1 cellular context compared by ENCODE assay signal in the genomic region with DNA sequence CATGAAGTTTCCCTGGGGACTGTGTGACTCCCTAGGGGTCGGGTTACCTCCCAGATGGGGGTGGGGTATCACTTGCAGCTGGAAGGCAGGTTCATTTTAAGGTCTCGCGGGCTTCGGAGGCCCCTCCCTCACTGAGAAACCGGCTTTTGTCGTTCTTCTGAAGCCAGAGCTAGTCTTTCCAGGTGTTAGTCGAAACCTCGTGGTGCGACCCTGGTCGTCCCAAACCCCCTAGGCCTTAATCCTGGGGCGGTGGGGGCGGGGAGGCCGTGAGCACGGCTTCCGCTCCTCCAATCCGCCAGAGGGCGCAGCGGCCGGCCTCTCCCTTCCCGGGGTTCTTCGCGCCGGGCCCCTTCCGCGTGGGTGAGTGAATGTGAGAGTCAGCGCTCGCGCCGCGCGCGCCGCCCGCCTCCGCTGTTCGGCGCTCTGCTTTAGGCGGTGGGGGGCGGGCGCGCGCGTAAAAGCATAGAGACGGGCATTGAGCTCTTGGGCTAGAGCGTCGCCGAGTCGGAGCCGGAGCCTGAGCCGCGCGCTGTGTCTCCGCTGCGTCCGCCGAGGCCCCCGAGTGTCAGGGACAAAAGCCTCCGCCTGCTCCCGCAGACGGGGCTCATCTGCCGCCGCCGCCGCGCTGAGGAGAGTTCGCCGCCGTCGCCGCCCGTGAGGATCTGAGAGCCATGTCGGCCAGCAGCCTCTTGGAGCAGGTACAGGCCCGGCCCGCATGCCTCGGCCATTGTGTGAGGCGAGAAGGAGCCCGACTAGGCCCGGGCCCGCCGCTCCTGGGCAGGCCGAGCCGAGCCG.
TF ChIP-seq lines count a peak whose summit lies in the region.

A gene (plus strand): TSS at position 491 of the 795 bp plus-strand sequence. CDS start 181 bp downstream, at position 672.

TF ChIP-seq in HEK293, 187 proteins besides CTCF, POLR2A, EP300 and RAD21 (continued from another document and continues in another):
- TF ChIP-seq, protein P1, sequence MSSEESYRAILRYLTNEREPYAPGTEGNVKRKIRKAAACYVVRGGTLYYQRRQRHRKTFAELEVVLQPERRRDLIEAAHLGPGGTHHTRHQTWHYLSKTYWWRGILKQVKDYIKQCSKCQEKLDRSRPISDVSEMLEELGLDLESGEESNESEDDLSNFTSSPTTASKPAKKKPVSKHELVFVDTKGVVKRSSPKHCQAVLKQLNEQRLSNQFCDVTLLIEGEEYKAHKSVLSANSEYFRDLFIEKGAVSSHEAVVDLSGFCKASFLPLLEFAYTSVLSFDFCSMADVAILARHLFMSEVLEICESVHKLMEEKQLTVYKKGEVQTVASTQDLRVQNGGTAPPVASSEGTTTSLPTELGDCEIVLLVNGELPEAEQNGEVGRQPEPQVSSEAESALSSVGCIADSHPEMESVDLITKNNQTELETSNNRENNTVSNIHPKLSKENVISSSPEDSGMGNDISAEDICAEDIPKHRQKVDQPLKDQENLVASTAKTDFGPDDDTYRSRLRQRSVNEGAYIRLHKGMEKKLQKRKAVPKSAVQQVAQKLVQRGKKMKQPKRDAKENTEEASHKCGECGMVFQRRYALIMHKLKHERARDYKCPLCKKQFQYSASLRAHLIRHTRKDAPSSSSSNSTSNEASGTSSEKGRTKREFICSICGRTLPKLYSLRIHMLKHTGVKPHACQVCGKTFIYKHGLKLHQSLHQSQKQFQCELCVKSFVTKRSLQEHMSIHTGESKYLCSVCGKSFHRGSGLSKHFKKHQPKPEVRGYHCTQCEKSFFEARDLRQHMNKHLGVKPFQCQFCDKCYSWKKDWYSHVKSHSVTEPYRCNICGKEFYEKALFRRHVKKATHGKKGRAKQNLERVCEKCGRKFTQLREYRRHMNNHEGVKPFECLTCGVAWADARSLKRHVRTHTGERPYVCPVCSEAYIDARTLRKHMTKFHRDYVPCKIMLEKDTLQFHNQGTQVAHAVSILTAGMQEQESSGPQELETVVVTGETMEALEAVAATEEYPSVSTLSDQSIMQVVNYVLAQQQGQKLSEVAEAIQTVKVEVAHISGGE (tag by site-specific recombination; conservative IDR thresholded peaks at IDR 0.05; ENCODE audit: low read depth), result peak; percentile 96
- no peak for TF ChIP-seq ZNF473 (tag by site-specific recombination; IDR thresholded peaks at IDR 0.05)
- TF ChIP-seq EGR2 (tag by site-specific recombination; IDR thresholded peaks at IDR 0.05; ENCODE audit: low read depth), result peak; percentile 96
- 0 out of 2 replicates have a peak, but pooled peaks have one; percentile 20 for TF ChIP-seq ZNF677 (tag by site-specific recombination; IDR thresholded peaks at IDR 0.05)
- TF ChIP-seq SP2 (tag by site-specific recombination; IDR thresholded peaks at IDR 0.05), result peak; percentile 74
- TF ChIP-seq ZNF600 (tag by site-specific recombination; IDR thresholded peaks at IDR 0.05), result 0 out of 2 replicates have a peak, but pooled peaks have one; percentile 50
- peak; percentile 46; the same call in 1 of the 2 replicates for TF ChIP-seq ZNF391 (tag by site-specific recombination; IDR thresholded peaks at IDR 0.05; ENCODE audit: borderline replicate concordance, low read depth)
- TF ChIP-seq ZBTB1 (tag by site-specific recombination; IDR thresholded peaks at IDR 0.05), result 0 out of 2 replicates have a peak, but pooled peaks have one; percentile 10
- no peak for TF ChIP-seq ZNF350 (tag by site-specific recombination; IDR thresholded peaks at IDR 0.05)
- TF ChIP-seq KLF8 (tag by site-specific recombination; IDR thresholded peaks at IDR 0.05), result peak; percentile 96
- peak; percentile 95 for TF ChIP-seq SP3 (tag by site-specific recombination; IDR thresholded peaks at IDR 0.05)
- peak; percentile 55; the same call in 1 of the 2 replicates for TF ChIP-seq YY2 (tag by site-specific recombination; IDR thresholded peaks at IDR 0.05)
- no peak for TF ChIP-seq ZNF16 (tag by site-specific recombination; IDR thresholded peaks at IDR 0.05; ENCODE audit: low read depth)
- no peak; the same call in 1 of the 2 replicates for TF ChIP-seq ZNF623 (tag by site-specific recombination; IDR thresholded peaks at IDR 0.05)
- TF ChIP-seq ZNF596 (tag by site-specific recombination; IDR thresholded peaks at IDR 0.05), result no peak
- TF ChIP-seq ZNF510 (tag by site-specific recombination; IDR thresholded peaks at IDR 0.05; ENCODE audit: insufficient replicate concordance), result no peak
- no peak; the same call in 1 of the 2 replicates for TF ChIP-seq ZNF2 (tag by site-specific recombination; IDR thresholded peaks at IDR 0.05)
- TF ChIP-seq, protein P2, sequence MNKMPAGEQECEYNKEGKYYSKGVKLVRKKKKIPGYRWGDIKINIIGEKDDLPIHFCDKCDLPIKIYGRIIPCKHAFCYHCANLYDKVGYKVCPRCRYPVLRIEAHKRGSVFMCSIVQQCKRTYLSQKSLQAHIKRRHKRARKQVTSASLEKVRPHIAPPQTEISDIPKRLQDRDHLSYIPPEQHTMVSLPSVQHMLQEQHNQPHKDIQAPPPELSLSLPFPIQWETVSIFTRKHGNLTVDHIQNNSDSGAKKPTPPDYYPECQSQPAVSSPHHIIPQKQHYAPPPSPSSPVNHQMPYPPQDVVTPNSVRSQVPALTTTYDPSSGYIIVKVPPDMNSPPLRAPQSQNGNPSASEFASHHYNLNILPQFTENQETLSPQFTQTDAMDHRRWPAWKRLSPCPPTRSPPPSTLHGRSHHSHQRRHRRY (tag by site-specific recombination; IDR thresholded peaks at IDR 0.05), result no peak
- TF ChIP-seq ZNF521 (tag by site-specific recombination; IDR thresholded peaks at IDR 0.05), result no peak
- TF ChIP-seq, protein P3, sequence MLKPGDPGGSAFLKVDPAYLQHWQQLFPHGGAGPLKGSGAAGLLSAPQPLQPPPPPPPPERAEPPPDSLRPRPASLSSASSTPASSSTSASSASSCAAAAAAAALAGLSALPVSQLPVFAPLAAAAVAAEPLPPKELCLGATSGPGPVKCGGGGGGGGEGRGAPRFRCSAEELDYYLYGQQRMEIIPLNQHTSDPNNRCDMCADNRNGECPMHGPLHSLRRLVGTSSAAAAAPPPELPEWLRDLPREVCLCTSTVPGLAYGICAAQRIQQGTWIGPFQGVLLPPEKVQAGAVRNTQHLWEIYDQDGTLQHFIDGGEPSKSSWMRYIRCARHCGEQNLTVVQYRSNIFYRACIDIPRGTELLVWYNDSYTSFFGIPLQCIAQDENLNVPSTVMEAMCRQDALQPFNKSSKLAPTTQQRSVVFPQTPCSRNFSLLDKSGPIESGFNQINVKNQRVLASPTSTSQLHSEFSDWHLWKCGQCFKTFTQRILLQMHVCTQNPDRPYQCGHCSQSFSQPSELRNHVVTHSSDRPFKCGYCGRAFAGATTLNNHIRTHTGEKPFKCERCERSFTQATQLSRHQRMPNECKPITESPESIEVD (tag by site-specific recombination; IDR thresholded peaks at IDR 0.05), result peak; percentile 45; the same call in 1 of the 2 replicates
- TF ChIP-seq ZNF837 (tag by site-specific recombination; IDR thresholded peaks at IDR 0.05), result no peak
- TF ChIP-seq SP7 (tag by site-specific recombination; IDR thresholded peaks at IDR 0.05), result peak; percentile 94
- 0 out of 2 replicates have a peak, but pooled peaks have one; percentile 27 for TF ChIP-seq GLI4 (tag by site-specific recombination; IDR thresholded peaks at IDR 0.05)
- TF ChIP-seq BCL11B (tag by site-specific recombination; IDR thresholded peaks at IDR 0.05; ENCODE audit: low read depth), result 0 out of 2 replicates have a peak, but pooled peaks have one; percentile 56
- no peak for TF ChIP-seq ZNF670 (tag by site-specific recombination; IDR thresholded peaks at IDR 0.05; ENCODE audit: low read depth)
- peak; percentile 92 for TF ChIP-seq ZNF76 (tag by site-specific recombination; IDR thresholded peaks at IDR 0.05; ENCODE audit: borderline replicate concordance, low read depth)
- no peak for TF ChIP-seq ZNF132 (tag by site-specific recombination; IDR thresholded peaks at IDR 0.05; ENCODE audit: borderline replicate concordance)
- peak; percentile 98 for TF ChIP-seq ZBTB17 (tag by site-specific recombination; IDR thresholded peaks at IDR 0.05)
- peak; percentile 32; the same call in 1 of the 2 replicates for TF ChIP-seq GFI1B (tag by site-specific recombination; IDR thresholded peaks at IDR 0.05)
- peak; percentile 22; the same call in 1 of the 2 replicates for TF ChIP-seq SCRT2 (tag by site-specific recombination; IDR thresholded peaks at IDR 0.05)
- peak; percentile 92 for TF ChIP-seq ZNF324 (tag by site-specific recombination; IDR thresholded peaks at IDR 0.05)
- TF ChIP-seq, protein P4, sequence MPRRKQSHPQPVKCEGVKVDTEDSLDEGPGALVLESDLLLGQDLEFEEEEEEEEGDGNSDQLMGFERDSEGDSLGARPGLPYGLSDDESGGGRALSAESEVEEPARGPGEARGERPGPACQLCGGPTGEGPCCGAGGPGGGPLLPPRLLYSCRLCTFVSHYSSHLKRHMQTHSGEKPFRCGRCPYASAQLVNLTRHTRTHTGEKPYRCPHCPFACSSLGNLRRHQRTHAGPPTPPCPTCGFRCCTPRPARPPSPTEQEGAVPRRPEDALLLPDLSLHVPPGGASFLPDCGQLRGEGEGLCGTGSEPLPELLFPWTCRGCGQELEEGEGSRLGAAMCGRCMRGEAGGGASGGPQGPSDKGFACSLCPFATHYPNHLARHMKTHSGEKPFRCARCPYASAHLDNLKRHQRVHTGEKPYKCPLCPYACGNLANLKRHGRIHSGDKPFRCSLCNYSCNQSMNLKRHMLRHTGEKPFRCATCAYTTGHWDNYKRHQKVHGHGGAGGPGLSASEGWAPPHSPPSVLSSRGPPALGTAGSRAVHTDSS (tag by site-specific recombination; IDR thresholded peaks at IDR 0.05), result no peak
- TF ChIP-seq ZXDB (tag by site-specific recombination; IDR thresholded peaks at IDR 0.05), result peak; percentile 96
- TF ChIP-seq, protein P5, sequence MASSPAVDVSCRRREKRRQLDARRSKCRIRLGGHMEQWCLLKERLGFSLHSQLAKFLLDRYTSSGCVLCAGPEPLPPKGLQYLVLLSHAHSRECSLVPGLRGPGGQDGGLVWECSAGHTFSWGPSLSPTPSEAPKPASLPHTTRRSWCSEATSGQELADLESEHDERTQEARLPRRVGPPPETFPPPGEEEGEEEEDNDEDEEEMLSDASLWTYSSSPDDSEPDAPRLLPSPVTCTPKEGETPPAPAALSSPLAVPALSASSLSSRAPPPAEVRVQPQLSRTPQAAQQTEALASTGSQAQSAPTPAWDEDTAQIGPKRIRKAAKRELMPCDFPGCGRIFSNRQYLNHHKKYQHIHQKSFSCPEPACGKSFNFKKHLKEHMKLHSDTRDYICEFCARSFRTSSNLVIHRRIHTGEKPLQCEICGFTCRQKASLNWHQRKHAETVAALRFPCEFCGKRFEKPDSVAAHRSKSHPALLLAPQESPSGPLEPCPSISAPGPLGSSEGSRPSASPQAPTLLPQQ (tag by site-specific recombination; IDR thresholded peaks at IDR 0.05), result peak; percentile 90
- peak; percentile 100 for TF ChIP-seq GLIS2 (tag by site-specific recombination; IDR thresholded peaks at IDR 0.05)
- no peak for TF ChIP-seq ZNF777 (tag by site-specific recombination; IDR thresholded peaks at IDR 0.05; ENCODE audit: borderline replicate concordance)
- TF ChIP-seq, protein P6, sequence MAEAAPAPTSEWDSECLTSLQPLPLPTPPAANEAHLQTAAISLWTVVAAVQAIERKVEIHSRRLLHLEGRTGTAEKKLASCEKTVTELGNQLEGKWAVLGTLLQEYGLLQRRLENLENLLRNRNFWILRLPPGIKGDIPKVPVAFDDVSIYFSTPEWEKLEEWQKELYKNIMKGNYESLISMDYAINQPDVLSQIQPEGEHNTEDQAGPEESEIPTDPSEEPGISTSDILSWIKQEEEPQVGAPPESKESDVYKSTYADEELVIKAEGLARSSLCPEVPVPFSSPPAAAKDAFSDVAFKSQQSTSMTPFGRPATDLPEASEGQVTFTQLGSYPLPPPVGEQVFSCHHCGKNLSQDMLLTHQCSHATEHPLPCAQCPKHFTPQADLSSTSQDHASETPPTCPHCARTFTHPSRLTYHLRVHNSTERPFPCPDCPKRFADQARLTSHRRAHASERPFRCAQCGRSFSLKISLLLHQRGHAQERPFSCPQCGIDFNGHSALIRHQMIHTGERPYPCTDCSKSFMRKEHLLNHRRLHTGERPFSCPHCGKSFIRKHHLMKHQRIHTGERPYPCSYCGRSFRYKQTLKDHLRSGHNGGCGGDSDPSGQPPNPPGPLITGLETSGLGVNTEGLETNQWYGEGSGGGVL (tag by site-specific recombination; IDR thresholded peaks at IDR 0.05), result peak; percentile 56; the same call in 1 of the 2 replicates
- no peak for TF ChIP-seq ZNF433 (tag by site-specific recombination; IDR thresholded peaks at IDR 0.05; ENCODE audit: low read depth)
- no peak for TF ChIP-seq ZNF792 (tag by site-specific recombination; IDR thresholded peaks at IDR 0.05)
- TF ChIP-seq ZNF561 (tag by site-specific recombination; IDR thresholded peaks at IDR 0.05; ENCODE audit: borderline replicate concordance), result peak; percentile 91
- no peak for TF ChIP-seq ZNF37A (tag by site-specific recombination; IDR thresholded peaks at IDR 0.05)
- peak; percentile 25 for TF ChIP-seq ZNF146 (tag by site-specific recombination; IDR thresholded peaks at IDR 0.05)
- TF ChIP-seq ZFP37 (tag by site-specific recombination; IDR thresholded peaks at IDR 0.05), result peak; percentile 89
- 0 out of 2 replicates have a peak, but pooled peaks have one; percentile 46 for TF ChIP-seq ZNF776 (tag by site-specific recombination; IDR thresholded peaks at IDR 0.05; ENCODE audit: borderline replicate concordance)
- 0 out of 2 replicates have a peak, but pooled peaks have one; percentile 4 for TF ChIP-seq GLI2 (tag by site-specific recombination; IDR thresholded peaks at IDR 0.05; ENCODE audit: borderline replicate concordance, low read depth)
- peak; percentile 78; the same call in 1 of the 2 replicates for TF ChIP-seq KLF7 (tag by site-specific recombination; IDR thresholded peaks at IDR 0.05; ENCODE audit: borderline replicate concordance)
- no peak for TF ChIP-seq ZFP3 (tag by site-specific recombination; IDR thresholded peaks at IDR 0.05; ENCODE audit: low read depth)
- TF ChIP-seq ZNF184 (tag by site-specific recombination; IDR thresholded peaks at IDR 0.05), result peak; percentile 84
- TF ChIP-seq, protein P7, sequence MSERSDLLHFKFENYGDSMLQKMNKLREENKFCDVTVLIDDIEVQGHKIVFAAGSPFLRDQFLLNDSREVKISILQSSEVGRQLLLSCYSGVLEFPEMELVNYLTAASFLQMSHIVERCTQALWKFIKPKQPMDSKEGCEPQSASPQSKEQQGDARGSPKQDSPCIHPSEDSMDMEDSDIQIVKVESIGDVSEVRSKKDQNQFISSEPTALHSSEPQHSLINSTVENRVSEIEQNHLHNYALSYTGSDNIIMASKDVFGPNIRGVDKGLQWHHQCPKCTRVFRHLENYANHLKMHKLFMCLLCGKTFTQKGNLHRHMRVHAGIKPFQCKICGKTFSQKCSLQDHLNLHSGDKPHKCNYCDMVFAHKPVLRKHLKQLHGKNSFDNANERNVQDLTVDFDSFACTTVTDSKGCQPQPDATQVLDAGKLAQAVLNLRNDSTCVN (tag by site-specific recombination; optimal IDR thresholded peaks at IDR 0.05), result peak; percentile 99
